ENCODE assay signal across 8 cellular contexts in the genomic region with DNA sequence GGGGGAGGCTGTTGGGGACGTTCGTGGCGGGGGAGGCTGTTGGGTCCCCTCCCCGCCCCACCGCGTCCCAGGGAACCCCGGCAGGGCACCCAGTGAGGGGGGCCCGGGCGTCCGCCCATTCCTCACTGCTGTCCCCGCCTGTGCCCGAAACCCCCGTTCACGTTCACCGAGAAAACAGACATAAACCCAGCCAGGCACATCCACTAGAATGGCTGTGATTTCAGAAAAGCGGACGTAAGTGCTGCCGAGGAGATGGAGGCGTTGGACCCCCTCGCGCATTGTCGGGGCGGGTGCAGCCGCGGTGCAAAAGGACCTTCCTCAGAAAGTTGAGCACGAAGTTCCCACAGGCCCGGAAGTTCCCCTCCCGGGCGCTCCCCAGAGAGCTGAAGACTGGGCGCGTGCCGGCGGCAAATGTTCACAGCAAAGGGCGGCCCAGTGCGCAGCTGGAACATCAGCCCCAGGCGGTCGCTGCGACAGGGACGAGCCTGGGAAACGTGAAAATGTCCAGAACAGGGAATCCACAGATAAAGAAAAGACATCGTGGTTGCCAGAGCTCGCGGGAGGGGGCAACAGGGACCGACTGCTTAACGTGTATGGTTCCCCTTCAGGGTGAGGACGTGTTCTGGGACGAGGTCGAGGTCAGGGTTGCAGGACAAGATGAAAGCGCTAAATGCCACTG. TPM values are rescaled to one million over a fixed set of nuclear protein-coding genes. Genes with fewer than 3 reads are reported as not detected.
A peak's percentile ranks its signal among the peaks of the same experiment; 100 is the strongest.
DNase-seq lines count a peak whose midpoint lies in the region; ATAC-seq and TF ChIP-seq lines count a peak whose summit lies in the region.

No MANE protein-coding gene starts in this region.

- TF ChIP-seq CTCF in BJ (IDR thresholded peaks at IDR 0.05; ENCODE audit: insufficient read depth, low read depth, low read length) (no peak), H9 (conservative IDR thresholded peaks at IDR 0.05) (no peak), heart left ventricle (IDR thresholded peaks at IDR 0.05) (no peak)

- H3K56ac ChIP-seq in H9 (ENCODE audit: insufficient read length, low read depth, low read length), result no peak overlapping the region

- H3K27ac Mint-ChIP-seq in H9, result no peak overlapping the region

- H3T11ph ChIP-seq in H9 (ENCODE audit: low read length), result no peak overlapping the region

- peaks cover 2 to 8% (median 3%) of the 10 kb centered on the region in 3 experiments; a peak in 3 of 7 replicates for H3K36me3 Mint-ChIP-seq in H9 (ENCODE audit: insufficient read depth in 1 of 3, low read depth in 3 of 3)
- H3K36me3 Mint-ChIP-seq in activated T-cell treated with anti-CD3 and anti-CD28 coated beads, Interleukin-2, amount 50 U/mL, for 4 hours (ENCODE audit: insufficient read depth), result no peaks in the 10 kb centered on the region

- no peak overlapping the region for H3K23ac ChIP-seq in H9 (ENCODE audit: insufficient read length, low read depth, low read length)

- no peak overlapping the region for H2AK5ac ChIP-seq in H9 (ENCODE audit: insufficient read length, low read length)

- no peak overlapping the region for H2AFZ ChIP-seq in H9 (ENCODE audit: low read length)

- no peak overlapping the region for H2BK20ac ChIP-seq in H9 (ENCODE audit: low read depth, low read length, poor library complexity, severe bottlenecking)

- TF ChIP-seq POLR2A in heart left ventricle (IDR thresholded peaks at IDR 0.05) (no peak), GM18505 (IDR thresholded peaks at IDR 0.05; ENCODE audit: borderline replicate concordance, extremely low read depth, insufficient read depth, insufficient read length) (no peak)

- H4K5ac ChIP-seq in H9 (ENCODE audit: insufficient read length, low read depth, low read length), result no peak overlapping the region

- H3K79me1 ChIP-seq in H9 (ENCODE audit: insufficient read depth, low read depth, low read length, poor library complexity, severe bottlenecking), result no peaks in the 10 kb centered on the region

- no peak overlapping the region for H4K91ac ChIP-seq in H9 (ENCODE audit: insufficient read length, low read depth, low read length)

- H3K14ac ChIP-seq in H9 (ENCODE audit: insufficient read depth, low read length), result peak overlapping the region; percentile 81

- peak overlapping the region; percentile 64 to 81 for H3K4me3 Mint-ChIP-seq in H9
- H3K4me3 Mint-ChIP-seq in activated T-cell treated with anti-CD3 and anti-CD28 coated beads, Interleukin-2, amount 50 U/mL, for 4 hours, result peak overlapping the region; percentile 65

- no peak overlapping the region for H3K9ac ChIP-seq in H9 (ENCODE audit: extremely low read depth, insufficient read length, low read length)

- H3K27me3 Mint-ChIP-seq in H9 (ENCODE audit: low read depth), result peaks cover 76% of the 10 kb centered on the region
- H3K27me3 Mint-ChIP-seq in activated T-cell treated with anti-CD3 and anti-CD28 coated beads, Interleukin-2, amount 50 U/mL, for 4 hours (ENCODE audit: low read depth), result peaks cover 35% of the 10 kb centered on the region

- H4K20me1 ChIP-seq in H9 (ENCODE audit: control insufficient read depth, insufficient read depth, insufficient read length), result no peaks in the 10 kb centered on the region

- H2BK120ac ChIP-seq in H9 (ENCODE audit: low read depth, low read length, poor library complexity, severe bottlenecking), result no peak overlapping the region

- H2BK15ac ChIP-seq in H9 (ENCODE audit: low read depth, low read length), result no peak overlapping the region

- H3K79me2 ChIP-seq in H9 (ENCODE audit: insufficient read depth, low read length), result no peaks in the 10 kb centered on the region

- no peak overlapping the region for H3K27ac ChIP-seq in H9 (ENCODE audit: insufficient read length, low read depth, low read length)
- H3K27ac ChIP-seq in heart left ventricle, result peak overlapping the region in 4 of 12 donors; percentile 27 to 53 (median 38)

- H3K27me3 ChIP-seq in BJ (ENCODE audit: control insufficient read depth, insufficient read depth, low read length) (no peaks in the 10 kb centered on the region), H9 (ENCODE audit: insufficient read depth, low read length) (peaks cover 19% of the 10 kb centered on the region; the same call in 1 of the 2 replicates), heart left ventricle (peaks cover 2 to 20% (median 5%) of the 10 kb centered on the region in 9 donors)

- CTCF ChIA-PET in BJ (lab: Yijun Ruan, JAX), result interaction anchor here (0.9 to 4.5 kb wide), 19 partner anchors 9 to 159 kb away, joined by 3 to 28 read pairs (median 4); a partner anchor contains a TSS

- POLR2A ChIA-PET in BJ (lab: Charles Lee), result no interaction called here

- no peak overlapping the region for H2BK12ac ChIP-seq in H9 (ENCODE audit: insufficient read length, low read depth, low read length)

- WGBS in H9 (ENCODE audit: extremely low coverage, insufficient read length, low lambda C conversion rate), result no CpG with 5 or more reads among the region's 49 CpGs
- 12 to 33% (median 13%) methylated on average over 10 to 49 of the region's 49 CpGs for WGBS in heart left ventricle, 4 donors

- H3K18ac ChIP-seq in H9 (ENCODE audit: insufficient read length, low read depth, low read length), result no peak overlapping the region

- intact Hi-C loops in heart left ventricle (cut with DNase I), result loop anchor here in 6 of 10 donors (1.0 to 10.0 kb wide), 7 partner anchors 32 to 92 kb away; a partner anchor contains a TSS

- H3K4me3 ChIP-seq in BJ (ENCODE audit: low read depth, low read length), result peak overlapping the region; percentile 48
- peak overlapping the region in 10 of 12 donors; percentile 30 to 57 (median 46) for H3K4me3 ChIP-seq in heart left ventricle
- H3K4me3 ChIP-seq in skeletal muscle cell (ENCODE audit: low read depth, low read length), result peak overlapping the region; percentile 52

- ATAC-seq in activated T-cell treated with anti-CD3 and anti-CD28 coated beads, Interleukin-2, amount 50 U/mL, for 4 hours, result peak; percentile 17 to 31
- ATAC-seq in heart left ventricle, result peak in 3 of 4 donors; percentile 16 to 65 (median 64)
- no peak for ATAC-seq in GM18505 (IDR thresholded peaks at IDR 0.05; ENCODE audit: unreplicated experiment)
- ATAC-seq in HG03039 (IDR thresholded peaks at IDR 0.05; ENCODE audit: unreplicated experiment), result no peak

- DNase-seq in BJ (ENCODE audit: low read depth) (no peak), H9 (peak; percentile 57), heart left ventricle (peak; percentile 72 to 86 (median 81)), skeletal muscle cell (ENCODE audit: low read depth) (no peak), SIG-M5 (lab: John Stamatoyannopoulos, UW) (no peak)
- DNase-seq in activated T-cell treated with anti-CD3 and anti-CD28 coated beads, Interleukin-2, amount 50 U/mL, for 4 hours, result no peak

- no peaks in the 10 kb centered on the region for H3K4me1 ChIP-seq in H9 (ENCODE audit: insufficient read depth, low read length)
- peaks cover 0 to 34% (median 11%) of the 10 kb centered on the region in 12 donors for H3K4me1 ChIP-seq in heart left ventricle

- peaks cover 6 to 11% of the 10 kb centered on the region in 2 experiments for H3K4me1 Mint-ChIP-seq in H9
- peaks cover 6% of the 10 kb centered on the region for H3K4me1 Mint-ChIP-seq in activated T-cell treated with anti-CD3 and anti-CD28 coated beads, Interleukin-2, amount 50 U/mL, for 4 hours (ENCODE audit: low read depth)

- H3K9me3 ChIP-seq in H9 (ENCODE audit: control insufficient read depth, low read depth, low read length) (no peaks in the 10 kb centered on the region), heart left ventricle (no peaks in the 10 kb centered on the region)

- H3K36me3 ChIP-seq in BJ (ENCODE audit: control insufficient read depth, insufficient read depth, low read length) (no peaks in the 10 kb centered on the region), heart left ventricle (no peaks in the 10 kb centered on the region)

- H3K4me2 ChIP-seq in H9 (ENCODE audit: insufficient read depth, insufficient read length, low read length), result peak overlapping the region; percentile 66

- H3K23me2 ChIP-seq in H9 (ENCODE audit: insufficient read length, low read depth, low read length, poor library complexity, severe bottlenecking), result peaks cover 6% of the 10 kb centered on the region

- H3K4ac ChIP-seq in H9 (ENCODE audit: low read depth, low read length), result no peak overlapping the region

- H3K9me3 Mint-ChIP-seq in H9, result peaks cover 0 to 3% of the 10 kb centered on the region in 2 experiments; a peak in 2 of 5 replicates
- no peaks in the 10 kb centered on the region for H3K9me3 Mint-ChIP-seq in activated T-cell treated with anti-CD3 and anti-CD28 coated beads, Interleukin-2, amount 50 U/mL, for 4 hours

- no peak overlapping the region for H2BK5ac ChIP-seq in H9 (ENCODE audit: insufficient read length, low read length)

- H4K8ac ChIP-seq in H9 (replicated peaks; ENCODE audit: insufficient read length, low read depth, low read length), result no peak overlapping the region

RNA-seq across cellular contexts. Expression of a gene that starts 18.5 kb away (rescaled TPM):
- polyA plus RNA-seq in BJ (2011; rRNA removed) (6.3 and 10.0 TPM in 2 replicates), heart left ventricle (1 to 10 TPM in 1 of 2 donors, under 1 TPM in 1; 0.54 to 1.3 TPM)
- 6.5 and 11.6 TPM in 2 replicates for polyA minus RNA-seq in BJ (2011; rRNA and poly(A)+ RNA removed)
- total RNA-seq in H9 (2021) (13.5 and 15.7 TPM in 2 replicates), heart left ventricle (1 to 10 TPM in 4 of 9 donors, under 1 TPM in 5; 0.38 to 3.2 (median 0.96) TPM)
- not detected for total RNA-seq in activated T-cell treated with anti-CD3 and anti-CD28 coated beads, Interleukin-2, amount 50 U/mL, for 4 hours

RNA-seq across cellular contexts. Expression of a gene that starts 53.8 kb away (rescaled TPM):
- 33.7 and 49.7 TPM in 2 replicates for polyA plus RNA-seq in BJ (2011; rRNA removed)
- polyA minus RNA-seq in BJ (2011; rRNA and poly(A)+ RNA removed), result 36.8 and 49.0 TPM in 2 replicates
- total RNA-seq in H9 (2021), result 130 and 138 TPM in 2 replicates
- 100 to 1,000 TPM; 292 to 315 (median 315) TPM for total RNA-seq in activated T-cell treated with anti-CD3 and anti-CD28 coated beads, Interleukin-2, amount 50 U/mL, for 4 hours
- total RNA-seq in heart left ventricle, result 10 to 100 TPM; 36.0 to 63.6 (median 43.3) TPM
- 10 to 100 TPM; 55.1 to 85.3 TPM for polyA plus RNA-seq in heart left ventricle

RNA-seq across cellular contexts. Expression of a gene that starts 55.2 kb away (rescaled TPM):
- 6.7 and 14.7 TPM in 2 replicates for polyA plus RNA-seq in BJ (2011; rRNA removed)
- polyA minus RNA-seq in BJ (2011; rRNA and poly(A)+ RNA removed), result 2.2 and 5.6 TPM in 2 replicates
- total RNA-seq in H9 (2021), result 41.4 TPM in 2 replicates
- total RNA-seq in activated T-cell treated with anti-CD3 and anti-CD28 coated beads, Interleukin-2, amount 50 U/mL, for 4 hours, result 10 to 100 TPM; 32.1 to 36.6 (median 34.3) TPM
- total RNA-seq in heart left ventricle, result 1 to 10 TPM; 1.6 to 6.8 (median 4.7) TPM
- polyA plus RNA-seq in heart left ventricle, result 1 to 10 TPM; 5.4 to 5.5 TPM

Comparison
In these comparisons a context has a peak if more than half of its experiments do, and no peak if none do; other contexts are left out.
1. DNase-seq: peak in H9 (single experiment) and heart left ventricle (5 of 5); none in BJ (single experiment), activated T-cell treated with anti-CD3 and anti-CD28 coated beads, Interleukin-2, amount 50 U/mL, for 4 hours (single experiment), skeletal muscle cell (single experiment) and SIG-M5 (single experiment).
2. ATAC-seq: peak in activated T-cell treated with anti-CD3 and anti-CD28 coated beads, Interleukin-2, amount 50 U/mL, for 4 hours (2 of 2) and heart left ventricle (3 of 4); none in GM18505 (single experiment) and HG03039 (single experiment).
3. Peak in every context shown above with its lines, with median percentiles within 50 percentile points of each other: H3K4me3 ChIP-seq.